In genomic region chr10:79139124-79139835, GRCh38 we compare ENCODE assay signal across 2 cellular contexts.
TF ChIP-seq lines count a peak whose summit lies in the region.

No MANE protein-coding gene starts in this region.

TF ChIP-seq in SK-N-SH, 30 proteins besides CTCF, POLR2A, EP300 and RAD21 (continued from another document):
- no peak for TF ChIP-seq PBX3 (IDR thresholded peaks at IDR 0.05)
- TF ChIP-seq EZH2phosphoT487 (IDR thresholded peaks at IDR 0.05; ENCODE audit: borderline replicate concordance, low read depth): no peak
- TF ChIP-seq SIN3A (IDR thresholded peaks at IDR 0.05; ENCODE audit: borderline replicate concordance, low read depth, low read length): no peak
- TF ChIP-seq MAX (IDR thresholded peaks at IDR 0.05; ENCODE audit: low read depth): no peak
- no peak for TF ChIP-seq MXI1 (IDR thresholded peaks at IDR 0.05; ENCODE audit: low read depth, low read length)
- TF ChIP-seq FOSL2 (IDR thresholded peaks at IDR 0.05; ENCODE audit: borderline replicate concordance, low read depth): no peak
- TF ChIP-seq GATA2 (CRISPR knock-in tag; IDR thresholded peaks at IDR 0.05): no peak
- no peak for TF ChIP-seq TAF1 (IDR thresholded peaks at IDR 0.05; ENCODE audit: borderline replicate concordance, low read depth, low read length)
- no peak for TF ChIP-seq SMC3 (IDR thresholded peaks at IDR 0.05; ENCODE audit: low read depth, low read length)
- TF ChIP-seq RFX5 (IDR thresholded peaks at IDR 0.05; ENCODE audit: low read length): no peak
- no peak for TF ChIP-seq MEF2A (IDR thresholded peaks at IDR 0.05; ENCODE audit: borderline replicate concordance, low read depth)
- TF ChIP-seq NFIC (IDR thresholded peaks at IDR 0.05; ENCODE audit: borderline replicate concordance): no peak
- TF ChIP-seq TCF12 (IDR thresholded peaks at IDR 0.05): no peak
- TF ChIP-seq USF1 (IDR thresholded peaks at IDR 0.05; ENCODE audit: borderline replicate concordance, low read depth): no peak
- TF ChIP-seq CHD2 (IDR thresholded peaks at IDR 0.05; ENCODE audit: low read length, partially characterized antibody): no peak

TF ChIP-seq in SK-N-SH treated with all-trans-retinoic acid at 6 μM for 48 hours, 23 proteins besides CTCF, POLR2A, EP300 and RAD21 (continued from another document):
- TF ChIP-seq POU6F1 (CRISPR knock-in tag; IDR thresholded peaks at IDR 0.05; ENCODE audit: borderline replicate concordance, low read depth): no peak
- TF ChIP-seq OSR1 (CRISPR knock-in tag; IDR thresholded peaks at IDR 0.05): no peak
- TF ChIP-seq PPARA (CRISPR knock-in tag; IDR thresholded peaks at IDR 0.05; ENCODE audit: borderline replicate concordance): no peak
- no peak for TF ChIP-seq CSRNP3 (CRISPR knock-in tag; IDR thresholded peaks at IDR 0.05)
- no peak for TF ChIP-seq SNAI2 (CRISPR knock-in tag; IDR thresholded peaks at IDR 0.05)
- TF ChIP-seq CREB5 (CRISPR knock-in tag; IDR thresholded peaks at IDR 0.05; ENCODE audit: low read depth): no peak
- no peak for TF ChIP-seq TOX (CRISPR knock-in tag; IDR thresholded peaks at IDR 0.05; ENCODE audit: borderline replicate concordance)
- TF ChIP-seq TSHZ2 (CRISPR knock-in tag; IDR thresholded peaks at IDR 0.05): no peak
- TF ChIP-seq ZNF565 (CRISPR knock-in tag; conservative IDR thresholded peaks at IDR 0.05; ENCODE audit: low read depth): no peak
TF ChIP-seq in SK-N-SH treated with all-trans-retinoic acid at 6 μM for 48 hours: peak in this region for 0.
